In the genomic region with DNA sequence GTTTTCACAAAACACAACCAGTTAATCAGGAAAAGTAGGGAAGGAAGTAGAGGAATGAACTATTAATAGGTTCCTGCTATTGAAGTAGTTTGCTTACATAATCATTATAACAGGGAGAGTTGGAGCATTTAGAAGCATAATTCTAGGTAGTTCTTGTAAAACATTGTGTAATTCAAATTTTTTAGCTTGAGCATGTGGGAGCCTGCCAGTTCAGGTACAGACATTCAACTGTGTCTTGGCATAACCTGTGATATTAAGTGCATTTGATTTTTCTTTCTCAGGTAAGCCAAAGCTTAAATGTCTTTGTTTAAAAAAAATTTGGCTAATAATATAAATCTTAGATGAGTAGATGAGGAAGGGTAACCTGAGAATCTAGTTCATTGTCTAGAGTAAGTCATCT, we compare ENCODE assay signal across 14 cellular contexts. TPM values are rescaled to one million over a fixed set of nuclear protein-coding genes. Genes with fewer than 3 reads are reported as not detected.
DNase-seq lines count a peak whose midpoint lies in the region; ATAC-seq, FAIRE-seq and TF ChIP-seq lines count a peak whose summit lies in the region.
"Had no signal": no experiment of that assay in that cellular context is flagged by ENCODE, and none has a peak within 500 bp of the region (broad histone marks: within the 10 kb centered on the region; RNA-seq: fewer than 3 reads in every experiment).

No MANE protein-coding gene starts in this region.

- FAIRE-seq in bronchial epithelial cell (lab: Jason Lieb, UNC): no peak
- FAIRE-seq: H1, HTR-8/SVneo had no signal

- H3K4me3 ChIP-seq in Loucy (ENCODE audit: low read length, poor library complexity, severe bottlenecking) (peak overlapping the region; percentile 89), bronchial epithelial cell (ENCODE audit: low read depth, low read length) (no peak overlapping the region)

- H3K36me3 Mint-ChIP-seq in T-helper 1 cell treated with Interleukin-12 subunit alpha and Interleukin-12 subunit beta and Interleukin-4 antibody, amounts not matched to agents 30 μg/mL and 1 μg/mL, for 36 hours (ENCODE audit: low read depth): peaks cover 54% of the 10 kb centered on the region
- H3K36me3 Mint-ChIP-seq in neural crest cell (ENCODE audit: low read depth): peaks cover 45% of the 10 kb centered on the region

- ATAC-seq in GM21786 (IDR thresholded peaks at IDR 0.05; ENCODE audit: unreplicated experiment): no peak

- peaks cover 84% of the 10 kb centered on the region for H3K79me2 ChIP-seq in Loucy (ENCODE audit: insufficient read depth, low read length)

- H3F3A ChIP-seq in Loucy (ENCODE audit: low read depth): no peaks in the 10 kb centered on the region

- H3K36me3 ChIP-seq in Loucy (ENCODE audit: insufficient read depth, low read length): peaks cover 60% of the 10 kb centered on the region; the same call in 1 of the 2 replicates
- H3K36me3 ChIP-seq in bronchial epithelial cell (ENCODE audit: control insufficient read depth, insufficient read depth, low read length): peaks cover 18% of the 10 kb centered on the region

- no peak for TF ChIP-seq CTCF in Loucy (conservative IDR thresholded peaks at IDR 0.05; ENCODE audit: low read length)
- TF ChIP-seq CTCF in bronchial epithelial cell (IDR thresholded peaks at IDR 0.05; ENCODE audit: insufficient read depth, low read length, severe bottlenecking): no peak
- no peak for TF ChIP-seq CTCF in neural crest cell (conservative IDR thresholded peaks at IDR 0.05)

- peaks cover 9% of the 10 kb centered on the region for H3K27me3 ChIP-seq in Loucy (ENCODE audit: insufficient read depth, low read length, poor library complexity, severe bottlenecking)
- H3K27me3 ChIP-seq in bronchial epithelial cell (ENCODE audit: control insufficient read depth, insufficient read depth, low read length): no peaks in the 10 kb centered on the region
- H3K27me3 ChIP-seq: brain microvascular endothelial cell had no signal

- DNase-seq in T-helper 1 cell: no peak
- DNase-seq in bronchial epithelial cell (ENCODE audit: low read depth): peak; percentile 64
- no peak for DNase-seq in neural crest cell (ENCODE audit: low read depth, low spot score)
- no peak for DNase-seq in activated gamma-delta T cell (lab: John Stamatoyannopoulos, UW)
- DNase-seq in NOMO-1 treated with DMSO at 0.1 percent for 48 hours (lab: John Stamatoyannopoulos, UW; ENCODE audit: unreplicated experiment): no peak
- DNase-seq: 8988T, brain microvascular endothelial cell, NCI-H1436 treated with DMSO at 0.1 percent for 48 hours, NCI-H748 treated with DMSO at 0.1 percent for 48 hours had no signal

- H3K4me1 Mint-ChIP-seq in T-helper 1 cell treated with Interleukin-12 subunit alpha and Interleukin-12 subunit beta and Interleukin-4 antibody, amounts not matched to agents 30 μg/mL and 1 μg/mL, for 36 hours (ENCODE audit: low read depth): peaks cover 38% of the 10 kb centered on the region
- peaks cover 73% of the 10 kb centered on the region for H3K4me1 Mint-ChIP-seq in neural crest cell

- no peak overlapping the region for H2AFZ ChIP-seq in Loucy (ENCODE audit: low read length)

- peaks cover 64% of the 10 kb centered on the region for H3K4me1 ChIP-seq in Loucy (ENCODE audit: insufficient read depth, low read length, poor library complexity, severe bottlenecking)

- H3K4me2 ChIP-seq in Loucy (ENCODE audit: low read depth, low read length, poor library complexity, severe bottlenecking): peak overlapping the region; percentile 77

- no peaks in the 10 kb centered on the region for H3K9me3 Mint-ChIP-seq in T-helper 1 cell treated with Interleukin-12 subunit alpha and Interleukin-12 subunit beta and Interleukin-4 antibody, amounts not matched to agents 30 μg/mL and 1 μg/mL, for 36 hours
- H3K9me3 Mint-ChIP-seq in neural crest cell: no peaks in the 10 kb centered on the region

- H3K9ac ChIP-seq in Loucy (ENCODE audit: low read depth, low read length, poor library complexity, severe bottlenecking): peak overlapping the region; percentile 99

- H3K4me3 Mint-ChIP-seq in T-helper 1 cell treated with Interleukin-12 subunit alpha and Interleukin-12 subunit beta and Interleukin-4 antibody, amounts not matched to agents 30 μg/mL and 1 μg/mL, for 36 hours: peak overlapping the region; percentile 66
- H3K4me3 Mint-ChIP-seq in neural crest cell: peak overlapping the region; percentile 96

- H3K9me3 ChIP-seq in Loucy (ENCODE audit: insufficient read depth, low read depth, low read length): no peaks in the 10 kb centered on the region

- H4K20me1 ChIP-seq in Loucy (ENCODE audit: insufficient read depth, low read length, poor library complexity, severe bottlenecking): peaks cover 79% of the 10 kb centered on the region

- H3K27ac Mint-ChIP-seq in T-helper 1 cell treated with Interleukin-12 subunit alpha and Interleukin-12 subunit beta and Interleukin-4 antibody, amounts not matched to agents 30 μg/mL and 1 μg/mL, for 36 hours: peak overlapping the region; percentile 45
- H3K27ac Mint-ChIP-seq in neural crest cell (ENCODE audit: unreplicated experiment): no peak overlapping the region

- H3K9me2 ChIP-seq in Loucy (replicated peaks; ENCODE audit: low read depth, low read length): no peaks in the 10 kb centered on the region

- H3K27me3 Mint-ChIP-seq in T-helper 1 cell treated with Interleukin-12 subunit alpha and Interleukin-12 subunit beta and Interleukin-4 antibody, amounts not matched to agents 30 μg/mL and 1 μg/mL, for 36 hours (ENCODE audit: low read depth): no peaks in the 10 kb centered on the region
- H3K27me3 Mint-ChIP-seq in neural crest cell (ENCODE audit: low read depth): peaks cover 4% of the 10 kb centered on the region

RNA-seq across cellular contexts. Expression of a gene that starts 3.4 kb away (rescaled TPM):
- total RNA-seq in bronchial epithelial cell (53.3 and 63.4 TPM in 2 replicates), neural crest cell (139 and 150 TPM in 2 replicates)
